ENCODE assay signal across 13 cellular contexts in genomic region chr16:81568749-81569087, GRCh38.
DNase-seq lines count a peak whose midpoint lies in the region; ATAC-seq and TF ChIP-seq lines count a peak whose summit lies in the region.
"Had no signal": no experiment of that assay in that cellular context is flagged by ENCODE, and none has a peak within 500 bp of the region (broad histone marks: within the 10 kb centered on the region; RNA-seq: fewer than 3 reads in every experiment).

No MANE protein-coding gene starts in this region.

- peaks cover 27% of the 10 kb centered on the region for H3K9me1 ChIP-seq in IMR-90 (ENCODE audit: insufficient read depth, low read length)

- intact Hi-C loops in activated CD4-positive, alpha-beta T cell treated with anti-CD3 and anti-CD28 coated beads, Interleukin-2, amount 10 ng/mL, durations not matched to agents 24 days and 14 days (cut with micrococcal nuclease), result loop anchor here (1.0 to 2.0 kb wide), 4 partner anchors 27 to 126 kb away; no protein-coding TSS in a partner anchor
- intact Hi-C loops in IMR-90 (cut with micrococcal nuclease), result no loop called here

- peak overlapping the region; percentile 6; the same call in 1 of the 2 replicates for H3K27ac ChIP-seq in IMR-90 (ENCODE audit: insufficient read depth, low read length)
- H3K27ac ChIP-seq in gastroesophageal sphincter, result peak overlapping the region in 2 of 4 donors; percentile 19 to 58
- H3K27ac ChIP-seq: HL-60, SJSA1 had no signal

- H3K27me3 ChIP-seq in IMR-90 (ENCODE audit: control insufficient read depth, insufficient read depth, low read length) (no peaks in the 10 kb centered on the region), skeletal muscle satellite cell (ENCODE audit: control insufficient read depth, insufficient read depth, low read length) (no peaks in the 10 kb centered on the region), gastroesophageal sphincter (no peaks in the 10 kb centered on the region)
- H3K27me3 ChIP-seq: SJSA1 had no signal

- H2AK9ac ChIP-seq in IMR-90 (replicated peaks; ENCODE audit: low read depth, low read length, poor library complexity), result peak overlapping the region; percentile 25

- peaks cover 65% of the 10 kb centered on the region for H4K20me1 ChIP-seq in IMR-90 (ENCODE audit: insufficient read depth, low read length)

- POLR2A ChIA-PET in IMR-90 (lab: Charles Lee; ENCODE audit: unreplicated experiment), result interaction anchor here (0.5 kb wide), 1 partner anchor 44 kb away, joined by 5 read pairs; no protein-coding TSS in a partner anchor

- peak overlapping the region; percentile 64 for H3K14ac ChIP-seq in IMR-90 (replicated peaks; ENCODE audit: low read depth, low read length)

- peak overlapping the region; percentile 40 for H3K4me3 Mint-ChIP-seq in activated CD4-positive, alpha-beta T cell treated with anti-CD3 and anti-CD28 coated beads, Interleukin-2, amount 10 ng/mL, durations not matched to agents 24 days and 14 days
- peak overlapping the region; percentile 46 for H3K4me3 Mint-ChIP-seq in chondrocyte (ENCODE audit: unreplicated experiment)

- H3K4me1 ChIP-seq in IMR-90 (ENCODE audit: control insufficient read depth, insufficient read depth, low read length) (peaks cover 7% of the 10 kb centered on the region), skeletal muscle satellite cell (ENCODE audit: control insufficient read depth, insufficient read depth, low read length) (peaks cover 22% of the 10 kb centered on the region), gastroesophageal sphincter (peaks cover 0 to 10% (median 0%) of the 10 kb centered on the region in 3 donors)

- H4K91ac ChIP-seq in IMR-90 (ENCODE audit: insufficient read depth, low read depth, low read length), result peak overlapping the region; percentile 66; the same call in 1 of the 2 replicates

- no peak for DNase-seq in activated CD4-positive, alpha-beta T cell treated with anti-CD3 and anti-CD28 coated beads, Interleukin-2, amount 10 ng/mL, durations not matched to agents 24 days and 14 days
- no peak for DNase-seq in activated CD4-positive, alpha-beta T cell treated with anti-CD3 and anti-CD28 coated beads, Interleukin-2, amount 50 U/mL, for 1 hour
- DNase-seq in IMR-90, result no peak
- no peak for DNase-seq in chondrocyte (ENCODE audit: low spot score)
- DNase-seq in NCI-H1930 (lab: John Stamatoyannopoulos, UW), result no peak
- no peak for DNase-seq in NCI-H128 (lab: John Stamatoyannopoulos, UW; ENCODE audit: unreplicated experiment)
- DNase-seq: hippocampal formation, NCI-H187, NCI-H69 had no signal

- H3K4me2 ChIP-seq in IMR-90 (ENCODE audit: low read depth, low read length) (peak overlapping the region; percentile 26), skeletal muscle satellite cell (ENCODE audit: low read length) (peak overlapping the region; percentile 68)

- no peak overlapping the region for H4K5ac ChIP-seq in IMR-90 (ENCODE audit: low read depth, low read length)

- H3K23ac ChIP-seq in IMR-90 (ENCODE audit: low read depth, low read length), result peak overlapping the region; percentile 59; the same call in 1 of the 2 replicates

- H3K9me3 ChIP-seq in IMR-90 (ENCODE audit: control insufficient read depth, insufficient read depth, low read length) (no peaks in the 10 kb centered on the region), skeletal muscle satellite cell (replicated peaks; ENCODE audit: low read length) (no peaks in the 10 kb centered on the region), gastroesophageal sphincter (no peaks in the 10 kb centered on the region)
- H3K9me3 ChIP-seq: SJSA1 had no signal

- CTCF ChIA-PET in IMR-90 (lab: Yijun Ruan, JAX), result interaction anchor here (0.8 to 1.0 kb wide), 2 partner anchors 31 to 123 kb away, joined by 3 to 5 read pairs; no protein-coding TSS in a partner anchor

- in situ Hi-C loops in IMR-90 (cut with MboI; ENCODE audit: low sequenced_read_pairs), result no loop called here

- H3K27me3 Mint-ChIP-seq in activated CD4-positive, alpha-beta T cell treated with anti-CD3 and anti-CD28 coated beads, Interleukin-2, amount 10 ng/mL, durations not matched to agents 24 days and 14 days, result no peaks in the 10 kb centered on the region
- H3K27me3 Mint-ChIP-seq in chondrocyte (ENCODE audit: low read depth), result no peaks in the 10 kb centered on the region

- no peak for TF ChIP-seq EP300 in gastroesophageal sphincter (IDR thresholded peaks at IDR 0.05)

- dilution Hi-C loops in IMR-90 (cut with HindIII; ENCODE audit: low sequenced_read_pairs, unreplicated experiment), result no loop called here

- H3K9ac ChIP-seq in IMR-90 (ENCODE audit: low read depth, low read length) (no peak overlapping the region), skeletal muscle satellite cell (ENCODE audit: low read depth, low read length) (no peak overlapping the region)

- H3K4me3 ChIP-seq in IMR-90 (ENCODE audit: insufficient read depth, low read depth, low read length) (no peak overlapping the region), skeletal muscle satellite cell (ENCODE audit: low read length) (peak overlapping the region; percentile 3), gastroesophageal sphincter (no peak overlapping the region)
- H3K4me3 ChIP-seq: SJSA1 had no signal

- H3K9me3 Mint-ChIP-seq in activated CD4-positive, alpha-beta T cell treated with anti-CD3 and anti-CD28 coated beads, Interleukin-2, amount 10 ng/mL, durations not matched to agents 24 days and 14 days, result peaks cover 4% of the 10 kb centered on the region
- no peaks in the 10 kb centered on the region for H3K9me3 Mint-ChIP-seq in chondrocyte (ENCODE audit: low read depth)

- H2BK5ac ChIP-seq in IMR-90 (ENCODE audit: low read depth, low read length, poor library complexity, severe bottlenecking), result peak overlapping the region; percentile 32

- 0 out of 2 replicates have a peak overlapping the region, but pooled peaks have one; percentile 6 for H3K56ac ChIP-seq in IMR-90 (ENCODE audit: extremely low read depth, insufficient read depth, low read length)

- H3K36me3 ChIP-seq in IMR-90 (ENCODE audit: control insufficient read depth, insufficient read depth, low read length) (no peaks in the 10 kb centered on the region), skeletal muscle satellite cell (ENCODE audit: insufficient read depth, low read length) (no peaks in the 10 kb centered on the region), gastroesophageal sphincter (no peaks in the 10 kb centered on the region)
- H3K36me3 ChIP-seq: SJSA1 had no signal

- H3K4me1 Mint-ChIP-seq in activated CD4-positive, alpha-beta T cell treated with anti-CD3 and anti-CD28 coated beads, Interleukin-2, amount 10 ng/mL, durations not matched to agents 24 days and 14 days, result peaks cover 16% of the 10 kb centered on the region
- H3K4me1 Mint-ChIP-seq in chondrocyte (ENCODE audit: low read depth), result peaks cover 55% of the 10 kb centered on the region

- H2AK5ac ChIP-seq in IMR-90 (ENCODE audit: low read depth, low read length), result 0 out of 2 replicates have a peak overlapping the region, but pooled peaks have one; percentile 18

- peak overlapping the region; percentile 72; the same call in 1 of the 3 replicates for H2BK15ac ChIP-seq in IMR-90 (ENCODE audit: low read depth, low read length)

- no peak overlapping the region for H3K18ac ChIP-seq in IMR-90 (ENCODE audit: low read depth, low read length)

- H3K36me3 Mint-ChIP-seq in activated CD4-positive, alpha-beta T cell treated with anti-CD3 and anti-CD28 coated beads, Interleukin-2, amount 10 ng/mL, durations not matched to agents 24 days and 14 days (ENCODE audit: low read depth), result peaks cover 4% of the 10 kb centered on the region
- H3K36me3 Mint-ChIP-seq in chondrocyte (ENCODE audit: low read depth), result no peaks in the 10 kb centered on the region

- TF ChIP-seq CTCF in IMR-90 (conservative IDR thresholded peaks at IDR 0.05; ENCODE audit: low read depth, low read length) (no peak), chondrocyte (IDR thresholded peaks at IDR 0.05) (no peak), gastroesophageal sphincter (IDR thresholded peaks at IDR 0.05) (no peak)

- ATAC-seq in IMR-90 (ENCODE audit: low read depth) (no peak), gastroesophageal sphincter (no peak)

- H3K27ac Mint-ChIP-seq in activated CD4-positive, alpha-beta T cell treated with anti-CD3 and anti-CD28 coated beads, Interleukin-2, amount 10 ng/mL, durations not matched to agents 24 days and 14 days, result peak overlapping the region; percentile 90
- H3K27ac Mint-ChIP-seq in chondrocyte (ENCODE audit: unreplicated experiment), result peak overlapping the region; percentile 95

- H3K4ac ChIP-seq in IMR-90 (ENCODE audit: low read depth, low read length), result peak overlapping the region; percentile 66; the same call in 1 of the 2 replicates

- BruUV-seq in IMR-90 (replicated peaks; lab: Mats Ljungman, UMichigan), result no TSS peak

- peaks cover 21 to 63% of the 10 kb centered on the region in 2 experiments for H3K79me1 ChIP-seq in IMR-90 (ENCODE audit: low read depth in 1 of 2, low read length in 2 of 2)

- H4K8ac ChIP-seq in IMR-90 (ENCODE audit: low read depth in 2 of 2, low read length in 2 of 2), result peak overlapping the region; percentile 15 to 48; a peak in 3 of 4 replicates

- no peak for TF ChIP-seq RAD21 in IMR-90 (IDR thresholded peaks at IDR 0.05; ENCODE audit: low read length)

- no peak for TF ChIP-seq POLR2A in IMR-90 (IDR thresholded peaks at IDR 0.05; ENCODE audit: low read depth, low read length)
- no peak for TF ChIP-seq POLR2A in gastroesophageal sphincter (IDR thresholded peaks at IDR 0.05)

- peak overlapping the region; percentile 41; the same call in 1 of the 2 replicates for H2BK120ac ChIP-seq in IMR-90 (ENCODE audit: low read depth, low read length)

- H2BK20ac ChIP-seq in IMR-90 (ENCODE audit: low read depth, low read length), result peak overlapping the region; percentile 61; the same call in 1 of the 2 replicates

- H2AFZ ChIP-seq in IMR-90 (replicated peaks; ENCODE audit: low read length, poor library complexity), result peak overlapping the region; percentile 35

- WGBS in IMR-90 (ENCODE audit: extremely low coverage in 2 of 2, insufficient read length in 1 of 2), 2 experiments, result 70% methylated on average over 4 of the region's 8 CpGs; no CpG with 5 or more reads in 1 of the 2 experiments
- 68 to 92% methylated on average over 4 to 8 of the region's 8 CpGs for WGBS in gastroesophageal sphincter (ENCODE audit: low coverage in 1 of 2), 2 donors

TF ChIP-seq in IMR-90, 13 proteins besides CTCF, POLR2A, EP300 and RAD21:
- no peak for TF ChIP-seq BHLHE40 (IDR thresholded peaks at IDR 0.05; ENCODE audit: low read depth, low read length)
